In genomic region chr2:219029829-219030165, GRCh38 we compare ENCODE assay signal across 9 cellular contexts. TPM values are rescaled to one million over a fixed set of nuclear protein-coding genes. Genes with fewer than 3 reads are reported as not detected.
DNase-seq lines count a peak whose midpoint lies in the region; ATAC-seq lines count a peak whose summit lies in the region.
"Had no signal": no experiment of that assay in that cellular context is flagged by ENCODE, and none has a peak within 500 bp of the region (broad histone marks: within the 10 kb centered on the region; RNA-seq: fewer than 3 reads in every experiment).

No MANE protein-coding gene starts in this region.

- no peak overlapping the region for H3K4me3 ChIP-seq in mesendoderm (ENCODE audit: low read length)

- peaks cover 20% of the 10 kb centered on the region for H3K27me3 Mint-ChIP-seq in activated CD4-positive, alpha-beta memory T cell treated with anti-CD3 and anti-CD28 coated beads for 36 hours

- no CpG with 5 or more reads among the region's 9 CpGs for WGBS in mesendoderm (ENCODE audit: extremely low coverage, insufficient coverage, low lambda C conversion rate)

- H3K27ac Mint-ChIP-seq in activated CD4-positive, alpha-beta memory T cell treated with anti-CD3 and anti-CD28 coated beads for 36 hours, result no peak overlapping the region

- intact Hi-C loops in activated CD4-positive, alpha-beta memory T cell treated with anti-CD3 and anti-CD28 coated beads for 36 hours (cut with micrococcal nuclease), result loop anchor here (1.0 kb wide), 2 partner anchors 90 to 126 kb away; no protein-coding TSS in a partner anchor

- H2BK15ac ChIP-seq in mesendoderm (replicated peaks; ENCODE audit: low read depth), result no peak overlapping the region

- no peaks in the 10 kb centered on the region for H3K27me3 ChIP-seq in mesendoderm (ENCODE audit: insufficient read depth, low read length, poor library complexity)

- H3K9ac ChIP-seq in mesendoderm (ENCODE audit: low read length), result no peak overlapping the region

- POLR2A ChIA-PET in activated CD4-positive, alpha-beta memory T cell treated with anti-CD3 and anti-CD28 coated beads for 36 hours (lab: Charles Lee), result no interaction called here

- no peaks in the 10 kb centered on the region for H3K9me3 Mint-ChIP-seq in activated CD4-positive, alpha-beta memory T cell treated with anti-CD3 and anti-CD28 coated beads for 36 hours

- no peak overlapping the region for H3K23ac ChIP-seq in mesendoderm (ENCODE audit: low read length)

- peak; percentile 69 for ATAC-seq in HG03280 (IDR thresholded peaks at IDR 0.05; ENCODE audit: unreplicated experiment)

- H2BK120ac ChIP-seq in mesendoderm (ENCODE audit: low read depth, low read length), result no peak overlapping the region

- no peak overlapping the region for H3K18ac ChIP-seq in mesendoderm (ENCODE audit: low read length)

- no peak overlapping the region for H4K5ac ChIP-seq in mesendoderm (ENCODE audit: low read length)

- H3K36me3 Mint-ChIP-seq in activated CD4-positive, alpha-beta memory T cell treated with anti-CD3 and anti-CD28 coated beads for 36 hours, result no peaks in the 10 kb centered on the region

- H3K79me2 ChIP-seq in mesendoderm (ENCODE audit: control insufficient read depth, insufficient read depth, low read length), result no peaks in the 10 kb centered on the region

- H3K4me3 Mint-ChIP-seq in activated CD4-positive, alpha-beta memory T cell treated with anti-CD3 and anti-CD28 coated beads for 36 hours, result no peak overlapping the region

- DNase-seq in SIG-M5 treated with dmso at 0.1 percent for 504 hours (lab: John Stamatoyannopoulos, UW; ENCODE audit: unreplicated experiment) (peak; percentile 70), SIG-M5 (lab: John Stamatoyannopoulos, UW) (no peak), NCI-H69 (lab: John Stamatoyannopoulos, UW) (peak; percentile 70), mesendoderm (peak; percentile 85)
- DNase-seq in activated CD4-positive, alpha-beta memory T cell treated with anti-CD3 and anti-CD28 coated beads for 36 hours, result peak; percentile 85
- peak; percentile 70 for DNase-seq in effector CD8-positive, alpha-beta T cell (lab: John Stamatoyannopoulos, UW)
- peak; percentile 47 to 49 for DNase-seq in stimulated activated CD8-positive, alpha-beta memory T cell treated with anti-CD3 and anti-CD28 coated beads, Interleukin-15, amount 100 ng/mL, for 48 hours (ENCODE audit: low read depth in 2 of 2)

- no peak overlapping the region for H3K4me2 ChIP-seq in mesendoderm (ENCODE audit: low read length)

- no peak overlapping the region for H3K27ac ChIP-seq in mesendoderm (ENCODE audit: low read depth, low read length)

- no peak overlapping the region for H2AK5ac ChIP-seq in mesendoderm (ENCODE audit: low read length)

- no peak overlapping the region for H3K4ac ChIP-seq in mesendoderm (ENCODE audit: low read depth, low read length)

- H3K79me1 ChIP-seq in mesendoderm (ENCODE audit: low read length), result no peaks in the 10 kb centered on the region

- H3K56ac ChIP-seq in mesendoderm (ENCODE audit: low read length), result no peak overlapping the region

- H3K4me1 Mint-ChIP-seq in activated CD4-positive, alpha-beta memory T cell treated with anti-CD3 and anti-CD28 coated beads for 36 hours (ENCODE audit: low read depth), result no peaks in the 10 kb centered on the region

- H2BK5ac ChIP-seq in mesendoderm (ENCODE audit: low read length), result no peak overlapping the region

- CTCF ChIA-PET in activated CD4-positive, alpha-beta memory T cell treated with anti-CD3 and anti-CD28 coated beads for 36 hours (lab: Charles Lee), result interaction anchor here (0.6 to 6.4 kb wide), 61 partner anchors 8 to 335 kb away, joined by 3 to 81 read pairs (median 4); partner anchors contain the start of genes ANKZF1, ATG9A, CFAP65 and CNPPD1

- H4K8ac ChIP-seq in mesendoderm (ENCODE audit: low read depth, low read length), result no peak overlapping the region

- no peaks in the 10 kb centered on the region for H3K36me3 ChIP-seq in mesendoderm (ENCODE audit: control insufficient read depth, insufficient read depth, low read length)

- no peaks in the 10 kb centered on the region for H3K4me1 ChIP-seq in mesendoderm (ENCODE audit: control insufficient read depth, low read depth, low read length)

RNA-seq across cellular contexts. Expression of gene CFAP65, which starts 11.5 kb away (rescaled TPM):
- total RNA-seq in activated CD4-positive, alpha-beta memory T cell treated with anti-CD3 and anti-CD28 coated beads for 36 hours, result not detected
- polyA plus RNA-seq in mesendoderm (2013, experiment 1 of 2), result 0.22 TPM
- polyA plus RNA-seq in mesendoderm (2013, experiment 2 of 2), result 0.18 TPM

RNA-seq across cellular contexts. Expression of gene IHH, which starts 30.9 kb away (rescaled TPM):
- under 1 TPM in 1 of 2 experiments, not detected in 1; 0.10 TPM for total RNA-seq in activated CD4-positive, alpha-beta memory T cell treated with anti-CD3 and anti-CD28 coated beads for 36 hours
- polyA plus RNA-seq in mesendoderm (2013, experiment 1 of 2), result 0.01 TPM
- polyA plus RNA-seq in mesendoderm (2013, experiment 2 of 2), result 0.06 TPM

RNA-seq across cellular contexts. Expression of gene CRYBA2, which starts 36.6 kb away (rescaled TPM):
- total RNA-seq in activated CD4-positive, alpha-beta memory T cell treated with anti-CD3 and anti-CD28 coated beads for 36 hours, result not detected
- polyA plus RNA-seq in mesendoderm (2013, experiment 1 of 2), result 0.10 TPM
- not detected for polyA plus RNA-seq in mesendoderm (2013, experiment 2 of 2)
- total RNA-seq: temporal lobe had no signal

RNA-seq across cellular contexts. Expression of gene FEV, which starts 44.8 kb away (rescaled TPM):
- not detected for total RNA-seq in activated CD4-positive, alpha-beta memory T cell treated with anti-CD3 and anti-CD28 coated beads for 36 hours
- polyA plus RNA-seq in mesendoderm (2013, experiment 1 of 2), result 0.13 TPM
- 0.10 TPM for polyA plus RNA-seq in mesendoderm (2013, experiment 2 of 2)
- total RNA-seq: temporal lobe had no signal
